Comparison of ENCODE assay signal across 1 cellular context in the genomic region with DNA sequence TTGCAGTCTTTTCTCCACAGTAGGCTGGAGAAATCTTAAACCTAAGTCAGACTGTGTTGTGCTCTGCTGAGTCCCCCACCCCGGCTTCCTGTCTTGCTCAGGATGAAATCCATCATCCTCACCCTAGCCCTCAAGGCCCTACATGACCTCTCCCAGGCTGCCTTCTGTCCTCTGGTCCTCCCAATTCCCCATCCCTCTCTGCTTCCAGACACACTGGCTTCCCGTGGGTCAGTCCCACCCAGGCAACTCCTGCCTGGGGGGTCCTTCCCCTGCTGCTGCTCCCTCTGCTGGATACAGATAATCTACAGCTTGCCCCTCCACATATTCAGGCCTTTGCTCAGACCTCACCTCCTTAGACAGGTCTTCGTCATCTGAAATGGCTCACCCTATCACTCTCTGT.
A peak's percentile ranks its signal among the peaks of the same experiment; 100 is the strongest.
TF ChIP-seq lines count a peak whose summit lies in the region.

No MANE protein-coding gene starts in this region.

TF ChIP-seq in HepG2, 621 proteins besides CTCF, POLR2A, EP300 and RAD21:
- TF ChIP-seq ZNF615 (CRISPR knock-in tag; IDR thresholded peaks at IDR 0.05; ENCODE audit: borderline replicate concordance), result no peak
- no peak for TF ChIP-seq ZFAT (CRISPR knock-in tag; conservative IDR thresholded peaks at IDR 0.05)
- TF ChIP-seq, protein P1, sequence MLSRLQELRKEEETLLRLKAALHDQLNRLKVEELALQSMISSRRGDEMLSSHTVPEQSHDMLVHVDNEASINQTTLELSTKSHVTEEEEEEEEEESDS (CRISPR knock-in tag; IDR thresholded peaks at IDR 0.05; ENCODE audit: borderline replicate concordance), result no peak
- no peak for TF ChIP-seq ZNF629 (CRISPR knock-in tag; conservative IDR thresholded peaks at IDR 0.05)
- no peak for TF ChIP-seq ZNF749 (CRISPR knock-in tag; IDR thresholded peaks at IDR 0.05; ENCODE audit: borderline replicate concordance)
- TF ChIP-seq ZBTB14 (CRISPR knock-in tag; IDR thresholded peaks at IDR 0.05), result no peak
- TF ChIP-seq STAG1 (CRISPR knock-in tag; IDR thresholded peaks at IDR 0.05), result peak; percentile 10; the same call in 1 of the 2 replicates
- TF ChIP-seq ZBTB1 (CRISPR knock-in tag; IDR thresholded peaks at IDR 0.05; ENCODE audit: borderline replicate concordance), result no peak
